Comparison of ENCODE assay signal across 9 cellular contexts in genomic region chr3:48656061-48656840, GRCh38.
DNase-seq lines count a peak whose midpoint lies in the region; ATAC-seq and TF ChIP-seq lines count a peak whose summit lies in the region.
"Had no signal": no experiment of that assay in that cellular context is flagged by ENCODE, and none has a peak within 500 bp of the region (broad histone marks: within the 10 kb centered on the region; RNA-seq: fewer than 3 reads in every experiment).

No MANE protein-coding gene starts in this region.

- peak overlapping the region in 1 of 2 donors; percentile 41 for H3K9ac ChIP-seq in mucosa of rectum (ENCODE audit: low read depth in 1 of 2, low read length in 2 of 2)

- H3K27me3 ChIP-seq in mucosa of rectum (ENCODE audit: control insufficient read depth in 2 of 2, insufficient read depth in 2 of 2, low read length in 2 of 2): peaks cover 0 to 4% of the 10 kb centered on the region in 2 donors

- TF ChIP-seq CTCF in 22Rv1 (IDR thresholded peaks at IDR 0.05): peak; percentile 85

- H3K27ac ChIP-seq in 22Rv1 (peak overlapping the region; percentile 73), KOPT-K1 (ENCODE audit: low read depth, low read length, poor library complexity, severe bottlenecking) (peak overlapping the region; percentile 72), epithelial cell of prostate (peak overlapping the region; percentile 35), mucosa of rectum (ENCODE audit: low read depth in 2 of 2, low read length in 2 of 2) (peak overlapping the region; percentile 13 to 61)

- DNase-seq in activated CD8-positive, alpha-beta memory T cell treated with anti-CD3 and anti-CD28 coated beads for 48 hours (ENCODE audit: low read depth in 2 of 3, low spot score in 2 of 3): peak; percentile 73 to 82 (median 75)
- DNase-seq in epithelial cell of prostate (ENCODE audit: low read depth, low spot score): no peak
- peak; percentile 89 for DNase-seq in stimulated activated CD8-positive, alpha-beta memory T cell treated with anti-CD3 and anti-CD28 coated beads, Interleukin-4, amount 100 ng/mL, for 48 hours
- DNase-seq in 8988T: no peak
- DNase-seq: DND-41 had no signal

- H3K9me3 ChIP-seq in KOPT-K1 (ENCODE audit: insufficient read depth, low read length, poor library complexity, severe bottlenecking) (no peaks in the 10 kb centered on the region), mucosa of rectum (ENCODE audit: control insufficient read depth in 2 of 2, low read length in 2 of 2) (no peaks in the 10 kb centered on the region)

- ATAC-seq in GM19372 (IDR thresholded peaks at IDR 0.05; ENCODE audit: low read depth, unreplicated experiment): peak; percentile 68

- peaks cover 3 to 8% of the 10 kb centered on the region in 2 donors for H3K4me1 ChIP-seq in mucosa of rectum (ENCODE audit: control insufficient read depth in 2 of 2, insufficient read depth in 2 of 2, low read length in 2 of 2)

- H3K4me3 ChIP-seq in mucosa of rectum (ENCODE audit: low read length in 2 of 2): peak overlapping the region; percentile 54 to 56

- H3K36me3 ChIP-seq in KOPT-K1 (ENCODE audit: insufficient read depth, low read length): peaks cover 41% of the 10 kb centered on the region
- no peaks in the 10 kb centered on the region for H3K36me3 ChIP-seq in mucosa of rectum (ENCODE audit: control insufficient read depth in 2 of 2, insufficient read depth in 2 of 2, low read length in 2 of 2)

Comparison
In these comparisons a context has a peak if more than half of its experiments do, and no peak if none do; other contexts are left out.
1. DNase-seq: peak in activated CD8-positive, alpha-beta memory T cell treated with anti-CD3 and anti-CD28 coated beads for 48 hours (3 of 3) and stimulated activated CD8-positive, alpha-beta memory T cell treated with anti-CD3 and anti-CD28 coated beads, Interleukin-4, amount 100 ng/mL, for 48 hours (single experiment); none in epithelial cell of prostate (single experiment) and 8988T (single experiment).
2. Peak in every context shown above with its lines, with median percentiles within 50 percentile points of each other: H3K27ac ChIP-seq.